In genomic region chr6:7144810-7145209, GRCh38 we compare ENCODE assay signal across 8 cellular contexts. TPM values are rescaled to one million over a fixed set of nuclear protein-coding genes. Genes with fewer than 3 reads are reported as not detected.
A peak's percentile ranks its signal among the peaks of the same experiment; 100 is the strongest.
DNase-seq lines count a peak whose midpoint lies in the region; ATAC-seq and TF ChIP-seq lines count a peak whose summit lies in the region.

No MANE protein-coding gene starts in this region.

- DNase-seq in GM23338 (ENCODE audit: low spot score): no peak
- no peak for DNase-seq in T-cell
- DNase-seq in iPS-NIHi7 (ENCODE audit: extremely low spot score): no peak
- DNase-seq in cortex of kidney (lab: John Stamatoyannopoulos, UW): no peak
- DNase-seq in NCI-H2107 treated with DMSO at 0.1 percent for 48 hours (lab: John Stamatoyannopoulos, UW; ENCODE audit: unreplicated experiment): no peak
- no peak for DNase-seq in NCI-H2227 (lab: John Stamatoyannopoulos, UW; ENCODE audit: unreplicated experiment)

- H2AFZ ChIP-seq in GM23338: no peak overlapping the region

- H3K27me3 Mint-ChIP-seq in GM23338 (ENCODE audit: insufficient read depth, low read depth, poor library complexity): peaks cover 7% of the 10 kb centered on the region
- H3K27me3 Mint-ChIP-seq in T-cell: no peaks in the 10 kb centered on the region

- peaks cover 55% of the 10 kb centered on the region for H3K4me1 ChIP-seq in GM23338 (ENCODE audit: insufficient read depth)
- peaks cover 45% of the 10 kb centered on the region for H3K4me1 ChIP-seq in iPS-20b (ENCODE audit: insufficient read depth, low read length)

- H3K27ac Mint-ChIP-seq in GM23338 (peak overlapping the region; percentile 93), T-cell (peak overlapping the region; percentile 36 to 39)

- H4K20me1 ChIP-seq in GM23338 (replicated peaks; ENCODE audit: insufficient read depth): no peaks in the 10 kb centered on the region

- no peak for ATAC-seq in GM23338
- no peak for ATAC-seq in T-cell (replicated peaks in 1 of 4)

- H3K4me1 Mint-ChIP-seq in GM23338: peaks cover 75% of the 10 kb centered on the region
- H3K4me1 Mint-ChIP-seq in T-cell: peaks cover 68 to 72% (median 72%) of the 10 kb centered on the region in 3 donors

- peaks cover 62% of the 10 kb centered on the region for H3K79me2 ChIP-seq in GM23338 (replicated peaks; ENCODE audit: insufficient read depth)

- H3K9me3 Mint-ChIP-seq in GM23338 (no peaks in the 10 kb centered on the region), T-cell (no peaks in the 10 kb centered on the region)

- H3K36me3 ChIP-seq in GM23338 (ENCODE audit: insufficient read depth) (no peaks in the 10 kb centered on the region), iPS-20b (ENCODE audit: insufficient read depth, low read depth, low read length) (no peaks in the 10 kb centered on the region)

- H3K27ac ChIP-seq in GM23338 (ENCODE audit: low read depth) (peak overlapping the region; percentile 84), iPS-20b (ENCODE audit: low read length) (peak overlapping the region; percentile 77), skin epidermis (peak overlapping the region in 15 of 21 experiments; percentile 60 to 89 (median 80))

- H3K27me3 ChIP-seq in GM23338 (ENCODE audit: insufficient read depth) (no peaks in the 10 kb centered on the region), iPS-20b (ENCODE audit: insufficient read depth, low read length) (no peaks in the 10 kb centered on the region; the same call in 1 of the 2 replicates)

- no peaks in the 10 kb centered on the region for H3K9me3 ChIP-seq in iPS-20b (ENCODE audit: insufficient read depth, low read depth, low read length)

- H3F3A ChIP-seq in GM23338 (replicated peaks; ENCODE audit: low read depth): no peaks in the 10 kb centered on the region

- POLR2A ChIA-PET in T-cell (lab: Charles Lee): interaction anchor here (0.7 to 1.0 kb wide), 2 partner anchors 10 to 45 kb away, joined by 4 read pairs; no protein-coding TSS in a partner anchor

- H3K4me3 Mint-ChIP-seq in GM23338 (peak overlapping the region; percentile 7; the same call in 1 of the 3 replicates), T-cell (peak overlapping the region in 1 of 3 donors; percentile 81)

- H3K4me3 ChIP-seq in GM23338 (peak overlapping the region; percentile 48; the same call in 1 of the 2 replicates), iPS-20b (ENCODE audit: low read length) (peak overlapping the region; percentile 4; the same call in 1 of the 2 replicates), skin epidermis (no peak overlapping the region)

- H3K36me3 Mint-ChIP-seq in GM23338 (ENCODE audit: low read depth): no peaks in the 10 kb centered on the region
- H3K36me3 Mint-ChIP-seq in T-cell: no peaks in the 10 kb centered on the region

- H3K9ac ChIP-seq in iPS-20b (ENCODE audit: low read depth, low read length): peak overlapping the region; percentile 47; the same call in 1 of the 2 replicates

- TF ChIP-seq CTCF in GM23338 (conservative IDR thresholded peaks at IDR 0.05; ENCODE audit: low read depth in 2 of 2): no peak

- H3K4me2 ChIP-seq in GM23338: peak overlapping the region; percentile 72

- CTCF ChIA-PET in T-cell (lab: Charles Lee): interaction anchor here in 1 of 2 donors (1.1 kb wide), 1 partner anchor 10 kb away, joined by 3 read pairs; no protein-coding TSS in a partner anchor

- H3K9me2 ChIP-seq in GM23338 (ENCODE audit: insufficient read depth): no peaks in the 10 kb centered on the region

TF ChIP-seq in GM23338, 12 proteins besides CTCF, POLR2A, EP300 and RAD21:
- TF ChIP-seq NANOG (IDR thresholded peaks at IDR 0.05; ENCODE audit: borderline replicate concordance) (no peak), EZH2 (IDR thresholded peaks at IDR 0.05; ENCODE audit: low read depth, unreplicated experiment) (no peak), EZH2phosphoT487 (IDR thresholded peaks at IDR 0.05; ENCODE audit: unreplicated experiment) (no peak), JUNB (IDR thresholded peaks at IDR 0.05; ENCODE audit: unreplicated experiment) (no peak), ETS1 (IDR thresholded peaks at IDR 0.05) (no peak), STAT1 (IDR thresholded peaks at IDR 0.05; ENCODE audit: unreplicated experiment) (no peak), CREB1 (CRISPR knock-in tag; IDR thresholded peaks at IDR 0.05; ENCODE audit: low read depth) (no peak)
- TF ChIP-seq, protein P1, sequence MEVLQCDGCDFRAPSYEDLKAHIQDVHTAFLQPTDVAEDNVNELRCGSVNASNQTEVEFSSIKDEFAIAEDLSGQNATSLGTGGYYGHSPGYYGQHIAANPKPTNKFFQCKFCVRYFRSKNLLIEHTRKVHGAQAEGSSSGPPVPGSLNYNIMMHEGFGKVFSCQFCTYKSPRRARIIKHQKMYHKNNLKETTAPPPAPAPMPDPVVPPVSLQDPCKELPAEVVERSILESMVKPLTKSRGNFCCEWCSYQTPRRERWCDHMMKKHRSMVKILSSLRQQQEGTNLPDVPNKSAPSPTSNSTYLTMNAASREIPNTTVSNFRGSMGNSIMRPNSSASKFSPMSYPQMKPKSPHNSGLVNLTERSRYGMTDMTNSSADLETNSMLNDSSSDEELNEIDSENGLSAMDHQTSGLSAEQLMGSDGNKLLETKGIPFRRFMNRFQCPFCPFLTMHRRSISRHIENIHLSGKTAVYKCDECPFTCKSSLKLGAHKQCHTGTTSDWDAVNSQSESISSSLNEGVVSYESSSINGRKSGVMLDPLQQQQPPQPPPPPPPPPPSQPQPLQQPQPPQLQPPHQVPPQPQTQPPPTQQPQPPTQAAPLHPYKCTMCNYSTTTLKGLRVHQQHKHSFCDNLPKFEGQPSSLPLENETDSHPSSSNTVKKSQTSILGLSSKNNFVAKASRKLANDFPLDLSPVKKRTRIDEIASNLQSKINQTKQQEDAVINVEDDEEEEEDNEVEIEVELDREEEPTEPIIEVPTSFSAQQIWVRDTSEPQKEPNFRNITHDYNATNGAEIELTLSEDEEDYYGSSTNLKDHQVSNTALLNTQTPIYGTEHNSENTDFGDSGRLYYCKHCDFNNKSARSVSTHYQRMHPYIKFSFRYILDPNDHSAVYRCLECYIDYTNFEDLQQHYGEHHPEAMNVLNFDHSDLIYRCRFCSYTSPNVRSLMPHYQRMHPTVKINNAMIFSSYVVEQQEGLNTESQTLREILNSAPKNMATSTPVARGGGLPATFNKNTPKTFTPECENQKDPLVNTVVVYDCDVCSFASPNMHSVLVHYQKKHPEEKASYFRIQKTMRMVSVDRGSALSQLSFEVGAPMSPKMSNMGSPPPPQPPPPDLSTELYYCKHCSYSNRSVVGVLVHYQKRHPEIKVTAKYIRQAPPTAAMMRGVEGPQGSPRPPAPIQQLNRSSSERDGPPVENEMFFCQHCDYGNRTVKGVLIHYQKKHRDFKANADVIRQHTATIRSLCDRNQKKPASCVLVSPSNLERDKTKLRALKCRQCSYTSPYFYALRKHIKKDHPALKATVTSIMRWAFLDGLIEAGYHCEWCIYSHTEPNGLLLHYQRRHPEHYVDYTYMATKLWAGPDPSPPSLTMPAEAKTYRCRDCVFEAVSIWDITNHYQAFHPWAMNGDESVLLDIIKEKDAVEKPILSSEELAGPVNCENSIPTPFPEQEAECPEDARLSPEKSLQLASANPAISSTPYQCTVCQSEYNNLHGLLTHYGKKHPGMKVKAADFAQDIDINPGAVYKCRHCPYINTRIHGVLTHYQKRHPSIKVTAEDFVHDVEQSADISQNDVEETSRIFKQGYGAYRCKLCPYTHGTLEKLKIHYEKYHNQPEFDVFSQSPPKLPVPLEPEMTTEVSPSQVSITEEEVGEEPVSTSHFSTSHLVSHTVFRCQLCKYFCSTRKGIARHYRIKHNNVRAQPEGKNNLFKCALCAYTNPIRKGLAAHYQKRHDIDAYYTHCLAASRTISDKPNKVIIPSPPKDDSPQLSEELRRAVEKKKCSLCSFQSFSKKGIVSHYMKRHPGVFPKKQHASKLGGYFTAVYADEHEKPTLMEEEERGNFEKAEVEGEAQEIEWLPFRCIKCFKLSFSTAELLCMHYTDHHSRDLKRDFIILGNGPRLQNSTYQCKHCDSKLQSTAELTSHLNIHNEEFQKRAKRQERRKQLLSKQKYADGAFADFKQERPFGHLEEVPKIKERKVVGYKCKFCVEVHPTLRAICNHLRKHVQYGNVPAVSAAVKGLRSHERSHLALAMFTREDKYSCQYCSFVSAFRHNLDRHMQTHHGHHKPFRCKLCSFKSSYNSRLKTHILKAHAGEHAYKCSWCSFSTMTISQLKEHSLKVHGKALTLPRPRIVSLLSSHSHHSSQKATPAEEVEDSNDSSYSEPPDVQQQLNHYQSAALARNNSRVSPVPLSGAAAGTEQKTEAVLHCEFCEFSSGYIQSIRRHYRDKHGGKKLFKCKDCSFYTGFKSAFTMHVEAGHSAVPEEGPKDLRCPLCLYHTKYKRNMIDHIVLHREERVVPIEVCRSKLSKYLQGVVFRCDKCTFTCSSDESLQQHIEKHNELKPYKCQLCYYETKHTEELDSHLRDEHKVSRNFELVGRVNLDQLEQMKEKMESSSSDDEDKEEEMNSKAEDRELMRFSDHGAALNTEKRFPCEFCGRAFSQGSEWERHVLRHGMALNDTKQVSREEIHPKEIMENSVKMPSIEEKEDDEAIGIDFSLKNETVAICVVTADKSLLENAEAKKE (CRISPR knock-in tag; IDR thresholded peaks at IDR 0.05): no peak
TF ChIP-seq in GM23338: peak in this region for 0.

RNA-seq across cellular contexts. Expression of gene RREB1, which starts 37.0 kb away (rescaled TPM):
- total RNA-seq in GM23338 (2014; rRNA removed; shearing (Covaris generic)): 25.5 and 29.1 TPM in 2 replicates
- 7.9 and 8.5 TPM in 2 replicates for polyA plus RNA-seq in GM23338 (2016; fragmentation: Nextera tagmentation; extraction: Ambion mirVana)
- total RNA-seq in T-cell: 10 to 100 TPM; 38.1 to 50.1 (median 39.6) TPM

Comparison
In these comparisons a context has a peak if more than half of its experiments do, and no peak if none do; other contexts are left out.
1. H3K4me3 ChIP-seq: peak in GM23338 (single experiment) and iPS-20b (single experiment); none in skin epidermis (0 of 7).
2. Peak in every context shown above with its lines, with median percentiles within 50 percentile points of each other: H3K27ac ChIP-seq.